Comparison of ENCODE assay signal across 1 cellular context in the genomic region with DNA sequence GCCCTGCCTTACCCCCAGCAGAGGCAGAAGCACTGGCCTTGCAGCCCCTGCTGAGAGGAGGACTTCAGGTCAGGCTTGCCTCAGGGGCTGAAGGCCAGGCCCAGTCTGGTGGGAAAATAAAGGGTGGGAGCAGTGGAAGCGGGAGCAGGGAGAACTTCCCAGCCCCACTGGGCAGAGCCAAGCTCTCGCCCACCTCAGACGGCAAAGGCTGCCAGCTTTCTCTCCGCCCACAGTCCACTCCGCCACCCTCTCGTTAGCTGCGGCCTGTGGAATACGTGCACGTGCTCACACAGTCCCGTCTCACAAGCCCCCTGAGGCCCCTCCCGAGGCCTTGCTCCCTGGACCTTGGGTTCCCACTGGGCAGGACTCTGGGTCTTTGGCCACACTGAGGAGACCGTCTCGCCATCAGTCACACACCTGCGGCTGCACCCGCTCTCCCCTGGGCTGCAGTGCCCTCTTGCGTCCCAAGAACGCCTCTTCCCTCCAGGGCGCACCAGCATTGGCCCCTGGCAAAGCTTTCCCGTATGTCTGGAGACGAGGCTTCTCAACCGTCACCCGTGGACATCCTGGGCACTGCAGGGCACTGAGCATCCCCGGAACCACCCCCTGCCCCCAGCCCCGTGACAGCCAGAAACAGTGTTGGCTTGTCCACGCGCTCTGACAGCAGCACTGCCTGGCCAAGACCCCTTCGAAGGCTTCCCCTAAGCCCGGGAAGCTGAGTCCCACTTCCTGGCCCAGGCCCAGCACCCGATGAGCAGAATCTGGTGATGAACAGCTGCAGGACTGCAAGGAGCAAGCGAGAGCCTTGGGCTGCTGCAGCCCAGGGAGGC.
A peak's percentile ranks its signal among the peaks of the same experiment; 100 is the strongest.
TF ChIP-seq lines count a peak whose summit lies in the region.

No MANE protein-coding gene starts in this region.

TF ChIP-seq in HepG2, 621 proteins besides CTCF, POLR2A, EP300 and RAD21 (continued from another document and continues in another):
- TF ChIP-seq, protein P1, sequence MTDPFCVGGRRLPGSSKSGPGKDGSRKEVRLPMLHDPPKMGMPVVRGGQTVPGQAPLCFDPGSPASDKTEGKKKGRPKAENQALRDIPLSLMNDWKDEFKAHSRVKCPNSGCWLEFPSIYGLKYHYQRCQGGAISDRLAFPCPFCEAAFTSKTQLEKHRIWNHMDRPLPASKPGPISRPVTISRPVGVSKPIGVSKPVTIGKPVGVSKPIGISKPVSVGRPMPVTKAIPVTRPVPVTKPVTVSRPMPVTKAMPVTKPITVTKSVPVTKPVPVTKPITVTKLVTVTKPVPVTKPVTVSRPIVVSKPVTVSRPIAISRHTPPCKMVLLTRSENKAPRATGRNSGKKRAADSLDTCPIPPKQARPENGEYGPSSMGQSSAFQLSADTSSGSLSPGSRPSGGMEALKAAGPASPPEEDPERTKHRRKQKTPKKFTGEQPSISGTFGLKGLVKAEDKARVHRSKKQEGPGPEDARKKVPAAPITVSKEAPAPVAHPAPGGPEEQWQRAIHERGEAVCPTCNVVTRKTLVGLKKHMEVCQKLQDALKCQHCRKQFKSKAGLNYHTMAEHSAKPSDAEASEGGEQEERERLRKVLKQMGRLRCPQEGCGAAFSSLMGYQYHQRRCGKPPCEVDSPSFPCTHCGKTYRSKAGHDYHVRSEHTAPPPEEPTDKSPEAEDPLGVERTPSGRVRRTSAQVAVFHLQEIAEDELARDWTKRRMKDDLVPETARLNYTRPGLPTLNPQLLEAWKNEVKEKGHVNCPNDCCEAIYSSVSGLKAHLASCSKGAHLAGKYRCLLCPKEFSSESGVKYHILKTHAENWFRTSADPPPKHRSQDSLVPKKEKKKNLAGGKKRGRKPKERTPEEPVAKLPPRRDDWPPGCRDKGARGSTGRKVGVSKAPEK (CRISPR knock-in tag; IDR thresholded peaks at IDR 0.05; ENCODE audit: borderline replicate concordance) = peak; percentile 52; the same call in 1 of the 2 replicates
- TF ChIP-seq RCOR2 (CRISPR knock-in tag; IDR thresholded peaks at IDR 0.05) (peak; percentile 96), PAX8 (CRISPR knock-in tag; IDR thresholded peaks at IDR 0.05; ENCODE audit: borderline replicate concordance) (peak; percentile 68; the same call in 1 of the 2 replicates), HMG20B (CRISPR knock-in tag; conservative IDR thresholded peaks at IDR 0.05) (no peak), MAFG (CRISPR knock-in tag; IDR thresholded peaks at IDR 0.05) (no peak), ZNF234 (CRISPR knock-in tag; conservative IDR thresholded peaks at IDR 0.05) (no peak), DDIT3 (CRISPR knock-in tag; IDR thresholded peaks at IDR 0.05) (no peak), GATA4 (IDR thresholded peaks at IDR 0.05; ENCODE audit: borderline replicate concordance, low read depth) (no peak), ELF1 (CRISPR knock-in tag; IDR thresholded peaks at IDR 0.05) (0 out of 2 replicates have a peak, but pooled peaks have one; percentile 36), ZFP41 (CRISPR knock-in tag; IDR thresholded peaks at IDR 0.05; ENCODE audit: borderline replicate concordance) (no peak), TBP (CRISPR knock-in tag; IDR thresholded peaks at IDR 0.05) (no peak), HMGXB3 (CRISPR knock-in tag; IDR thresholded peaks at IDR 0.05; ENCODE audit: borderline replicate concordance) (no peak), MIER3 (CRISPR knock-in tag; IDR thresholded peaks at IDR 0.05; ENCODE audit: borderline replicate concordance) (peak; percentile 81; the same call in 1 of the 2 replicates), NFIB (CRISPR knock-in tag; IDR thresholded peaks at IDR 0.05; ENCODE audit: borderline replicate concordance) (no peak), GTF3A (CRISPR knock-in tag; conservative IDR thresholded peaks at IDR 0.05) (0 out of 2 replicates have a peak, but pooled peaks have one; percentile 20), ZNF839 (CRISPR knock-in tag; IDR thresholded peaks at IDR 0.05; ENCODE audit: borderline replicate concordance) (no peak), HIVEP1 (CRISPR knock-in tag; IDR thresholded peaks at IDR 0.05) (no peak), THYN1 (CRISPR knock-in tag; IDR thresholded peaks at IDR 0.05; ENCODE audit: borderline replicate concordance, low read depth) (no peak), WIZ (CRISPR knock-in tag; IDR thresholded peaks at IDR 0.05) (0 out of 2 replicates have a peak, but pooled peaks have one; percentile 1), IRF1 (CRISPR knock-in tag; IDR thresholded peaks at IDR 0.05; ENCODE audit: low read depth) (no peak), NBN (conservative IDR thresholded peaks at IDR 0.05) (no peak), TSC22D2 (CRISPR knock-in tag; IDR thresholded peaks at IDR 0.05; ENCODE audit: borderline replicate concordance) (no peak), ZNF7 (CRISPR knock-in tag; IDR thresholded peaks at IDR 0.05) (no peak), RFXAP (CRISPR knock-in tag; IDR thresholded peaks at IDR 0.05; ENCODE audit: borderline replicate concordance) (no peak; the same call in 1 of the 2 replicates), ZNF800 (CRISPR knock-in tag; IDR thresholded peaks at IDR 0.05) (peak; percentile 92), RXRB (CRISPR knock-in tag; IDR thresholded peaks at IDR 0.05; ENCODE audit: borderline replicate concordance) (peak; percentile 80), THAP11 (CRISPR knock-in tag; IDR thresholded peaks at IDR 0.05) (peak; percentile 67; the same call in 1 of the 2 replicates), ZNF775 (CRISPR knock-in tag; IDR thresholded peaks at IDR 0.05; ENCODE audit: borderline replicate concordance) (no peak), EZH2 (conservative IDR thresholded peaks at IDR 0.05; ENCODE audit: low read depth, low read length) (no peak)
- TF ChIP-seq, protein P2, sequence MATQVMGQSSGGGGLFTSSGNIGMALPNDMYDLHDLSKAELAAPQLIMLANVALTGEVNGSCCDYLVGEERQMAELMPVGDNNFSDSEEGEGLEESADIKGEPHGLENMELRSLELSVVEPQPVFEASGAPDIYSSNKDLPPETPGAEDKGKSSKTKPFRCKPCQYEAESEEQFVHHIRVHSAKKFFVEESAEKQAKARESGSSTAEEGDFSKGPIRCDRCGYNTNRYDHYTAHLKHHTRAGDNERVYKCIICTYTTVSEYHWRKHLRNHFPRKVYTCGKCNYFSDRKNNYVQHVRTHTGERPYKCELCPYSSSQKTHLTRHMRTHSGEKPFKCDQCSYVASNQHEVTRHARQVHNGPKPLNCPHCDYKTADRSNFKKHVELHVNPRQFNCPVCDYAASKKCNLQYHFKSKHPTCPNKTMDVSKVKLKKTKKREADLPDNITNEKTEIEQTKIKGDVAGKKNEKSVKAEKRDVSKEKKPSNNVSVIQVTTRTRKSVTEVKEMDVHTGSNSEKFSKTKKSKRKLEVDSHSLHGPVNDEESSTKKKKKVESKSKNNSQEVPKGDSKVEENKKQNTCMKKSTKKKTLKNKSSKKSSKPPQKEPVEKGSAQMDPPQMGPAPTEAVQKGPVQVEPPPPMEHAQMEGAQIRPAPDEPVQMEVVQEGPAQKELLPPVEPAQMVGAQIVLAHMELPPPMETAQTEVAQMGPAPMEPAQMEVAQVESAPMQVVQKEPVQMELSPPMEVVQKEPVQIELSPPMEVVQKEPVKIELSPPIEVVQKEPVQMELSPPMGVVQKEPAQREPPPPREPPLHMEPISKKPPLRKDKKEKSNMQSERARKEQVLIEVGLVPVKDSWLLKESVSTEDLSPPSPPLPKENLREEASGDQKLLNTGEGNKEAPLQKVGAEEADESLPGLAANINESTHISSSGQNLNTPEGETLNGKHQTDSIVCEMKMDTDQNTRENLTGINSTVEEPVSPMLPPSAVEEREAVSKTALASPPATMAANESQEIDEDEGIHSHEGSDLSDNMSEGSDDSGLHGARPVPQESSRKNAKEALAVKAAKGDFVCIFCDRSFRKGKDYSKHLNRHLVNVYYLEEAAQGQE (IDR thresholded peaks at IDR 0.05; ENCODE audit: borderline replicate concordance in 1 of 2, low read depth in 1 of 2, low read length in 2 of 2) = no peak
- TF ChIP-seq, protein P3, sequence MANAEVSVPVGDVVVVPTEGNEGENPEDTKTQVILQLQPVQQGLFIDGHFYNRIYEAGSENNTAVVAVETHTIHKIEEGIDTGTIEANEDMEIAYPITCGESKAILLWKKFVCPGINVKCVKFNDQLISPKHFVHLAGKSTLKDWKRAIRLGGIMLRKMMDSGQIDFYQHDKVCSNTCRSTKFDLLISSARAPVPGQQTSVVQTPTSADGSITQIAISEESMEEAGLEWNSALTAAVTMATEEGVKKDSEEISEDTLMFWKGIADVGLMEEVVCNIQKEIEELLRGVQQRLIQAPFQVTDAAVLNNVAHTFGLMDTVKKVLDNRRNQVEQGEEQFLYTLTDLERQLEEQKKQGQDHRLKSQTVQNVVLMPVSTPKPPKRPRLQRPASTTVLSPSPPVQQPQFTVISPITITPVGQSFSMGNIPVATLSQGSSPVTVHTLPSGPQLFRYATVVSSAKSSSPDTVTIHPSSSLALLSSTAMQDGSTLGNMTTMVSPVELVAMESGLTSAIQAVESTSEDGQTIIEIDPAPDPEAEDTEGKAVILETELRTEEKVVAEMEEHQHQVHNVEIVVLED (CRISPR knock-in tag; IDR thresholded peaks at IDR 0.05; ENCODE audit: borderline replicate concordance) = peak; percentile 69; the same call in 1 of the 2 replicates
- TF ChIP-seq, protein P4, sequence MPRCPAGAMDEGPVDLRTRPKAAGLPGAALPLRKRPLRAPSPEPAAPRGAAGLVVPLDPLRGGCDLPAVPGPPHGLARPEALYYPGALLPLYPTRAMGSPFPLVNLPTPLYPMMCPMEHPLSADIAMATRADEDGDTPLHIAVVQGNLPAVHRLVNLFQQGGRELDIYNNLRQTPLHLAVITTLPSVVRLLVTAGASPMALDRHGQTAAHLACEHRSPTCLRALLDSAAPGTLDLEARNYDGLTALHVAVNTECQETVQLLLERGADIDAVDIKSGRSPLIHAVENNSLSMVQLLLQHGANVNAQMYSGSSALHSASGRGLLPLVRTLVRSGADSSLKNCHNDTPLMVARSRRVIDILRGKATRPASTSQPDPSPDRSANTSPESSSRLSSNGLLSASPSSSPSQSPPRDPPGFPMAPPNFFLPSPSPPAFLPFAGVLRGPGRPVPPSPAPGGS (CRISPR knock-in tag; IDR thresholded peaks at IDR 0.05) = no peak; the same call in 1 of the 2 replicates
- TF ChIP-seq, protein P5, sequence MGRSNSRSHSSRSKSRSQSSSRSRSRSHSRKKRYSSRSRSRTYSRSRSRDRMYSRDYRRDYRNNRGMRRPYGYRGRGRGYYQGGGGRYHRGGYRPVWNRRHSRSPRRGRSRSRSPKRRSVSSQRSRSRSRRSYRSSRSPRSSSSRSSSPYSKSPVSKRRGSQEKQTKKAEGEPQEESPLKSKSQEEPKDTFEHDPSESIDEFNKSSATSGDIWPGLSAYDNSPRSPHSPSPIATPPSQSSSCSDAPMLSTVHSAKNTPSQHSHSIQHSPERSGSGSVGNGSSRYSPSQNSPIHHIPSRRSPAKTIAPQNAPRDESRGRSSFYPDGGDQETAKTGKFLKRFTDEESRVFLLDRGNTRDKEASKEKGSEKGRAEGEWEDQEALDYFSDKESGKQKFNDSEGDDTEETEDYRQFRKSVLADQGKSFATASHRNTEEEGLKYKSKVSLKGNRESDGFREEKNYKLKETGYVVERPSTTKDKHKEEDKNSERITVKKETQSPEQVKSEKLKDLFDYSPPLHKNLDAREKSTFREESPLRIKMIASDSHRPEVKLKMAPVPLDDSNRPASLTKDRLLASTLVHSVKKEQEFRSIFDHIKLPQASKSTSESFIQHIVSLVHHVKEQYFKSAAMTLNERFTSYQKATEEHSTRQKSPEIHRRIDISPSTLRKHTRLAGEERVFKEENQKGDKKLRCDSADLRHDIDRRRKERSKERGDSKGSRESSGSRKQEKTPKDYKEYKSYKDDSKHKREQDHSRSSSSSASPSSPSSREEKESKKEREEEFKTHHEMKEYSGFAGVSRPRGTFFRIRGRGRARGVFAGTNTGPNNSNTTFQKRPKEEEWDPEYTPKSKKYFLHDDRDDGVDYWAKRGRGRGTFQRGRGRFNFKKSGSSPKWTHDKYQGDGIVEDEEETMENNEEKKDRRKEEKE (IDR thresholded peaks at IDR 0.05) = no peak
